ENCODE assay signal across 8 cellular contexts in the genomic region with DNA sequence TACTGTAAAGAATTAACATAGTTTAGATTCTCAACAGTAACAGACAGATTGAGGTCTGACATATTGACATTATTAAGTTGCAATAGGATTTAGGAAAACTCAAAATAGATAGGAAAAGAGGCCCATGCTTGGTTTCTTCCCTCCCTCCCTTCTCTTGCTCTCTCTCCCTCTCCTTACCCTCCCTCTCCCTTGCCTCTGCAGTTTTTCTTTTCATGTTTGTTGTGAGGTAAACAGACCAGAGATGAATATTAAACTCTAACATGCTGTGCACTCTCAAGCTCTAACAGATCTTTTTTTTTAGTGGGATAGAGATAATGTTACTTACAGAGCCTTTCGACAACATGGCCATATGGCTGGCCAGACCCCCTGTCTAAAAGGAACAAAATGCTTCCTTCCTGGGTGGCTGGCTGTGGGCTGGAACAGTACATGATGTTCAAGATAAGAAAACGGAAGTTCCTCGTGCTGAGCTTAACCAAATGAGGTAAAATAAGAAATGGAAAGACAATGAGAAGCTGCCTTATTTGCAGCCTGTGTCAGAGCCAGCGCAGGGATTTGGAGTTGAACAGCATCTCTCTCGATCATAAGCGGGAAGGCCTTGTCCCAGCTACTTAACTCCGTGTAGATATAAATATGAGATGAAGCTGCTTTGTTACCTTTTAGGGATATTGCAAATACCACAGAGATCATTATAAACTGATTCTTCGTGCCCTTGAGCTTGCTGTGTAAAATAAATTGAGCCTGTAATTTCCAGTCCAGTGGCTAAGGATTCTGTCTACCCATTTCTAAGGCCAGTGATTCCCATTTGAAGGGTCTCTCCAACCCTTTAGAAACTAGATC.
DNase-seq lines count a peak whose midpoint lies in the region; ATAC-seq, FAIRE-seq and TF ChIP-seq lines count a peak whose summit lies in the region.

No MANE protein-coding gene starts in this region.

- CTCF ChIA-PET in HepG2 (lab: Yijun Ruan, JAX; ENCODE audit: low intra/inter-chr PET ratio, low total read pairs): no interaction called here

- no TSS peak for BruUV-seq in HepG2 (replicated peaks; lab: Mats Ljungman, UMichigan)

- TF ChIP-seq CTCF in liver (IDR thresholded peaks at IDR 0.05; ENCODE audit: low read depth, low read length, missing input control) (no peak), HepG2 (CRISPR knock-in tag; IDR thresholded peaks at IDR 0.05) (no peak), upper lobe of right lung (IDR thresholded peaks at IDR 0.05) (no peak), vagina (IDR thresholded peaks at IDR 0.05) (no peak)

- intact Hi-C loops in HepG2 (cut with micrococcal nuclease; ENCODE audit: unreplicated experiment) (no loop called here), upper lobe of right lung (cut with DNase I) (no loop called here), vagina (cut with DNase I) (no loop called here)

- no peak overlapping the region for H3K9ac ChIP-seq in liver (ENCODE audit: low read depth in 1 of 2, low read length in 2 of 2)
- no peak overlapping the region for H3K9ac ChIP-seq in HepG2 (ENCODE audit: insufficient read depth, low read depth, low read length)

- H3K4me1 ChIP-seq in liver (ENCODE audit: control insufficient read depth in 4 of 4, insufficient read depth in 4 of 4, low read length in 3 of 4) (no peaks in the 10 kb centered on the region), HepG2 (ENCODE audit: insufficient read depth, low read length) (no peaks in the 10 kb centered on the region), upper lobe of right lung (peaks cover 10% of the 10 kb centered on the region), vagina (peaks cover 5% of the 10 kb centered on the region)

- no peak for TF ChIP-seq EP300 in HepG2 (IDR thresholded peaks at IDR 0.05; ENCODE audit: low read depth in 2 of 2, low read length in 2 of 2)
- TF ChIP-seq EP300 in HepG2 (CRISPR knock-in tag; IDR thresholded peaks at IDR 0.05; ENCODE audit: borderline replicate concordance): no peak

- no peak for FAIRE-seq in HepG2 (lab: Jason Lieb, UNC)

- 62% methylated on average over 8 of the region's 8 CpGs for WGBS in liver
- WGBS in HepG2 (ENCODE audit: low lambda C conversion rate): 27% methylated on average over 8 of the region's 8 CpGs

- peaks cover 0 to 12% of the 10 kb centered on the region in 2 donors for H3K36me3 Mint-ChIP-seq in activated naive CD4-positive, alpha-beta T cell treated with anti-CD3 and anti-CD28 coated beads, Interleukin-2, amount 50 U/mL, for 72 hours

- H3K27ac ChIP-seq in liver (ENCODE audit: low read depth in 1 of 2, low read length in 2 of 2) (peak overlapping the region in 1 of 2 donors; percentile 25), HepG2 (ENCODE audit: extremely low read length, insufficient read depth, low read length) (no peak overlapping the region), layer of hippocampus (ENCODE audit: low read depth, low read length) (peak overlapping the region; percentile 66), upper lobe of right lung (peak overlapping the region; percentile 64), vagina (no peak overlapping the region)

- peaks cover 4 to 6% of the 10 kb centered on the region in 2 donors for H3K9me3 Mint-ChIP-seq in activated naive CD4-positive, alpha-beta T cell treated with anti-CD3 and anti-CD28 coated beads, Interleukin-2, amount 50 U/mL, for 72 hours

- H3K27me3 ChIP-seq in liver (ENCODE audit: control insufficient read depth in 4 of 4, insufficient read depth in 4 of 4, low read length in 3 of 4) (no peaks in the 10 kb centered on the region), HepG2 (ENCODE audit: control insufficient read depth in 1 of 2, insufficient read depth in 2 of 2, low read length in 2 of 2) (0 out of 5 replicates have a peak, but pooled peaks cover 0 to 6% of the 10 kb centered on the region in 2 experiments), layer of hippocampus (ENCODE audit: control insufficient read depth, insufficient read depth, low read length) (no peaks in the 10 kb centered on the region), upper lobe of right lung (no peaks in the 10 kb centered on the region), vagina (no peaks in the 10 kb centered on the region)

- POLR2A ChIA-PET in HepG2 (lab: Yijun Ruan, JAX): no interaction called here

- no peaks in the 10 kb centered on the region for H3K79me2 ChIP-seq in HepG2 (ENCODE audit: insufficient read depth, low read length)

- ATAC-seq in HepG2 (no peak), upper lobe of right lung (peak; percentile 79)
- ATAC-seq in activated naive CD4-positive, alpha-beta T cell treated with anti-CD3 and anti-CD28 coated beads, Interleukin-2, amount 50 U/mL, for 72 hours: peak; percentile 32 to 49

- TF ChIP-seq RAD21 in liver (IDR thresholded peaks at IDR 0.05): peak in 1 of 2 donors; percentile 27
- TF ChIP-seq RAD21 in HepG2 (CRISPR knock-in tag; IDR thresholded peaks at IDR 0.05): no peak

- no peak overlapping the region for H2AFZ ChIP-seq in HepG2 (ENCODE audit: low read length)

- DNase-seq in HepG2 (ENCODE audit: low spot score): no peak
- no peak for DNase-seq in activated naive CD4-positive, alpha-beta T cell treated with anti-CD3 and anti-CD28 coated beads, Interleukin-2, amount 50 U/mL, for 72 hours (ENCODE audit: low spot score in 2 of 2)
- DNase-seq in upper lobe of right lung: no peak
- no peak for DNase-seq in HK-2 (ENCODE audit: unreplicated experiment)
- DNase-seq in vagina (ENCODE audit: extremely low spot score in 2 of 2): no peak
- DNase-seq in activated effector memory CD4-positive, alpha-beta T cell treated with anti-CD3 and anti-CD28 coated beads, Interleukin-2, amount 50 U/mL, for 16 hours: no peak

- in situ Hi-C loops in HepG2 (cut with HindIII; ENCODE audit: extremely low pct_ligation_motif_present, low pct_unique_long_range_greater_than_20kb): no loop called here

- H3K9me3 ChIP-seq in liver (ENCODE audit: control insufficient read depth in 4 of 4, low read length in 3 of 4) (no peaks in the 10 kb centered on the region), HepG2 (ENCODE audit: low read length) (no peaks in the 10 kb centered on the region), upper lobe of right lung (no peaks in the 10 kb centered on the region), vagina (no peaks in the 10 kb centered on the region)

- no peak overlapping the region for H3K4me2 ChIP-seq in HepG2 (ENCODE audit: low read depth, low read length)

- H4K20me1 ChIP-seq in HepG2 (ENCODE audit: insufficient read depth, low read length): no peaks in the 10 kb centered on the region

- H3K4me3 ChIP-seq in liver (ENCODE audit: low read depth in 1 of 3, low read length in 3 of 3) (no peak overlapping the region), HepG2 (replicated peaks in 1 of 3; ENCODE audit: insufficient read depth in 1 of 3, low read depth in 2 of 3, low read length in 3 of 3) (no peak overlapping the region), upper lobe of right lung (peak overlapping the region; percentile 19), vagina (no peak overlapping the region)

- no peaks in the 10 kb centered on the region for H3K36me3 ChIP-seq in liver (ENCODE audit: control insufficient read depth in 4 of 4, insufficient read depth in 3 of 4, low read depth in 1 of 4, low read length in 3 of 4)
- H3K36me3 ChIP-seq in HepG2 (replicated peaks in 1 of 2; ENCODE audit: control insufficient read depth in 1 of 2, insufficient read depth in 2 of 2, low read length in 2 of 2): no peaks in the 10 kb centered on the region
- H3K36me3 ChIP-seq in upper lobe of right lung: no peaks in the 10 kb centered on the region
- no peaks in the 10 kb centered on the region for H3K36me3 ChIP-seq in vagina

- TF ChIP-seq POLR2A in HepG2 (IDR thresholded peaks at IDR 0.05; ENCODE audit: insufficient read depth in 1 of 2, low read depth in 2 of 2, low read length in 2 of 2) (no peak), vagina (IDR thresholded peaks at IDR 0.05) (no peak)

- H3K27ac Mint-ChIP-seq in activated naive CD4-positive, alpha-beta T cell treated with anti-CD3 and anti-CD28 coated beads, Interleukin-2, amount 50 U/mL, for 72 hours: peak overlapping the region; percentile 7 to 65

TF ChIP-seq in liver, 16 proteins besides CTCF, POLR2A, EP300 and RAD21:
- peak in 1 of 2 donors; percentile 12 for TF ChIP-seq RXRA (IDR thresholded peaks at IDR 0.05)
- TF ChIP-seq NR2F2 (IDR thresholded peaks at IDR 0.05): peak; percentile 39
- peak; percentile 17 to 43 for TF ChIP-seq GABPA (IDR thresholded peaks at IDR 0.05 in 1 of 2, conservative IDR thresholded peaks at IDR 0.05 in 1 of 2)
- peak; percentile 36 for TF ChIP-seq YY1 (IDR thresholded peaks at IDR 0.05)
- TF ChIP-seq JUND (IDR thresholded peaks at IDR 0.05): no peak
- peak; percentile 60 for TF ChIP-seq SP1 (IDR thresholded peaks at IDR 0.05)
- TF ChIP-seq, protein P1, sequence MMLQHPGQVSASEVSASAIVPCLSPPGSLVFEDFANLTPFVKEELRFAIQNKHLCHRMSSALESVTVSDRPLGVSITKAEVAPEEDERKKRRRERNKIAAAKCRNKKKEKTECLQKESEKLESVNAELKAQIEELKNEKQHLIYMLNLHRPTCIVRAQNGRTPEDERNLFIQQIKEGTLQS (IDR thresholded peaks at IDR 0.05): no peak

TF ChIP-seq in HepG2, 621 proteins besides CTCF, POLR2A, EP300 and RAD21 (continues in another document):
- TF ChIP-seq DR1 (CRISPR knock-in tag; IDR thresholded peaks at IDR 0.05) (no peak), HDAC2 (CRISPR knock-in tag; IDR thresholded peaks at IDR 0.05) (no peak), HOXA5 (CRISPR knock-in tag; IDR thresholded peaks at IDR 0.05) (no peak), ZNF557 (CRISPR knock-in tag; IDR thresholded peaks at IDR 0.05) (no peak), SOX6 (IDR thresholded peaks at IDR 0.05) (no peak), SOX6 (CRISPR knock-in tag; IDR thresholded peaks at IDR 0.05) (no peak), ZNF552 (CRISPR knock-in tag; IDR thresholded peaks at IDR 0.05; ENCODE audit: borderline replicate concordance) (no peak)

Comparison
In these comparisons a context has a peak if more than half of its experiments do, and no peak if none do; other contexts are left out.
1. H3K27ac ChIP-seq: peak in layer of hippocampus (single experiment) and upper lobe of right lung (single experiment); none in HepG2 (single experiment) and vagina (single experiment).